Comparison of ENCODE assay signal across 15 cellular contexts in genomic region chr9:125329978-125330377, GRCh38.
"Had no signal": no experiment of that assay in that cellular context is flagged by ENCODE, and none has a peak within 500 bp of the region (broad histone marks: within the 10 kb centered on the region; RNA-seq: fewer than 3 reads in every experiment).

No MANE protein-coding gene starts in this region.

- H3K9me3 ChIP-seq: esophagus squamous epithelium, ovary, suprapubic skin had no signal

- H3K27ac ChIP-seq: foreskin keratinocyte, ovary, suprapubic skin, WERI-Rb-1 had no signal

- H3K4me3 ChIP-seq: esophagus squamous epithelium, ovary, suprapubic skin had no signal

- H3K27me3 ChIP-seq: esophagus squamous epithelium, foreskin keratinocyte, ovary, suprapubic skin had no signal

- DNase-seq: activated CD4-positive, alpha-beta T cell treated with anti-CD3 and anti-CD28 coated beads for 48 hours; activated CD8-positive, alpha-beta memory T cell treated with anti-CD3 and anti-CD28 coated beads, Interleukin-2, amount 50 U/mL, for 48 hours; activated CD8-positive, alpha-beta T cell treated with anti-CD3 and anti-CD28 coated beads, Interleukin-2, amount 10 ng/mL, durations not matched to agents 7 days and 5 days; activated naive CD4-positive, alpha-beta T cell; activated naive CD8-positive, alpha-beta T cell treated with anti-CD3 and anti-CD28 coated beads, Interleukin-2, amount 50 U/mL, for 24 hours; esophagus squamous epithelium; foreskin keratinocyte; head of caudate nucleus; mesenchymal stem cell; ovary; stimulated activated CD4-positive, alpha-beta T cell treated with anti-CD3 and anti-CD28 coated beads, Interleukin-2, amount 100 ng/mL, for 48 hours; stimulated activated naive CD4-positive, alpha-beta T cell treated with Interleukin-2 at 50 U/mL for 16 hours; T-helper 1 cell; WERI-Rb-1 had no signal

- H3K4me1 ChIP-seq: foreskin keratinocyte had no signal

- H3K36me3 ChIP-seq: ovary had no signal
